In the genomic region with DNA sequence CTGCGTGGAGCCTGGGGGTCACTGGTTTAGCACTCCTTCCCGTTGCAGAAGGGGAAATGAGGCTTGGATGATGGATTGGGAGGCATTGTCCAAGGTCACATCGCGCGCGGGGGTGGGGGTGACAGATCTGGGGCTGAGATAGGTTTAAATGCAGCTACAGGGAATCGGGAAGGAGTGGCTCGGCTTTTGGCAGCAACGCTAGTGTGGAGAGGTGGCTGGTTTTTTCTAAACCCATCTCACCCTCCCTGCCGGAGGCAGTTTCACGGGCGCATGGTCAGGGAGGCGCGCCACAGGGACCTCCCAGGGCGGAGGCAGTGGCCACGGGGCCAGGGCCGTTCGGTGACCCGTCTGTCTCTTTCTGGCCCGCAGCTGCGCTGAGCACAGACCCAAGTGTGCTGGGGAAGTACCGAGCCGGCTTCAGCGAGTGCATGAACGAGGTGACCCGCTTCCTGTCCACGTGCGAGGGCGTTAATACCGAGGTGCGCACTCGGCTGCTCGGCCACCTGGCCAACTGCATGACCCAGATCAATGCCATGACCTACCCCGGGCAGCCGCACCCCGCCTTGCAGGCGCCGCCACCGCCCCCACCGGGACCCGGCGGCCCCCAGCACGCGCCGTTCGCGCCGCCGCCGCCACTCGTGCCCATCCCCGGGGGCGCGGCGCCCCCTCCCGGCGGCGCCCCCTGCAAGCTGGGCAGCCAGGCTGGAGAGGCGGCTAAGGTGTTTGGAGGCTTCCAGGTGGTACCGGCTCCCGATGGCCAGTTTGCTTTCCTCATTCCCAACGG, we compare ENCODE assay signal across 8 cellular contexts. TPM values are rescaled to one million over a fixed set of nuclear protein-coding genes. Genes with fewer than 3 reads are reported as not detected.
DNase-seq lines count a peak whose midpoint lies in the region; ATAC-seq and TF ChIP-seq lines count a peak whose summit lies in the region.

No MANE protein-coding gene starts in this region.

- H3K36me3 ChIP-seq in BE2C = no peaks in the 10 kb centered on the region
- H3K36me3 ChIP-seq in neuron (ENCODE audit: insufficient read depth, low read length) = peaks cover 4% of the 10 kb centered on the region

- H3K9me3 ChIP-seq in BE2C (no peaks in the 10 kb centered on the region), neuron (ENCODE audit: low read length) (no peaks in the 10 kb centered on the region)

- peak overlapping the region; percentile 86 for H3K4me3 Mint-ChIP-seq in activated T-helper 17 cell treated with anti-CD3 and anti-CD28 coated beads, Interleukin-2, amount 50 U/mL, for 72 hours

- peak; percentile 68 for DNase-seq in BE2C
- peak; percentile 51 for DNase-seq in NOMO-1 treated with DMSO at 0.1 percent for 48 hours (lab: John Stamatoyannopoulos, UW; ENCODE audit: unreplicated experiment)
- peak in 1 of 2 donors; percentile 63 for DNase-seq in foreskin keratinocyte
- DNase-seq in middle frontal gyrus (ENCODE audit: extremely low spot score, low spot score) = no peak

- TF ChIP-seq POLR2A in GM18526 (IDR thresholded peaks at IDR 0.05; ENCODE audit: extremely low read depth, insufficient read length) = peak; percentile 44

- no peak overlapping the region for H3K27ac Mint-ChIP-seq in activated T-helper 17 cell treated with anti-CD3 and anti-CD28 coated beads, Interleukin-2, amount 50 U/mL, for 72 hours

- ATAC-seq in HG03135 (IDR thresholded peaks at IDR 0.05; ENCODE audit: unreplicated experiment) (peak; percentile 34), foreskin keratinocyte (no peak)
- peak; percentile 20 for ATAC-seq in activated T-helper 17 cell treated with anti-CD3 and anti-CD28 coated beads, Interleukin-2, amount 50 U/mL, for 72 hours (replicated peaks)

- H2AFZ ChIP-seq in neuron (ENCODE audit: low read depth, low read length) = no peak overlapping the region

- H3K4me3 ChIP-seq in BE2C (ENCODE audit: low read depth, low read length) (peak overlapping the region; percentile 74), neuron (ENCODE audit: low read length) (peak overlapping the region; percentile 88)

- peaks cover 30% of the 10 kb centered on the region for H3K27me3 Mint-ChIP-seq in activated T-helper 17 cell treated with anti-CD3 and anti-CD28 coated beads, Interleukin-2, amount 50 U/mL, for 72 hours

- peak overlapping the region; percentile 95 for H3K27ac ChIP-seq in foreskin keratinocyte

- H3K4me1 ChIP-seq in BE2C = peaks cover 18% of the 10 kb centered on the region
- H3K4me1 ChIP-seq in foreskin keratinocyte = peaks cover 28% of the 10 kb centered on the region
- H3K4me1 ChIP-seq in neuron (ENCODE audit: insufficient read depth, low read length) = peaks cover 61% of the 10 kb centered on the region

- no peaks in the 10 kb centered on the region for H3K27me3 ChIP-seq in BE2C
- H3K27me3 ChIP-seq in foreskin keratinocyte = no peaks in the 10 kb centered on the region
- H3K27me3 ChIP-seq in neuron (ENCODE audit: insufficient read depth, low read length) = peaks cover 8% of the 10 kb centered on the region

- H3K9me3 Mint-ChIP-seq in activated T-helper 17 cell treated with anti-CD3 and anti-CD28 coated beads, Interleukin-2, amount 50 U/mL, for 72 hours = no peaks in the 10 kb centered on the region

- TF ChIP-seq CTCF in BE2C (IDR thresholded peaks at IDR 0.05; ENCODE audit: low read depth, low read length) (peak; percentile 49), foreskin keratinocyte (conservative IDR thresholded peaks at IDR 0.05) (peak; percentile 47)

- H3K36me3 Mint-ChIP-seq in activated T-helper 17 cell treated with anti-CD3 and anti-CD28 coated beads, Interleukin-2, amount 50 U/mL, for 72 hours (ENCODE audit: low read depth) = no peaks in the 10 kb centered on the region

- peaks cover 22% of the 10 kb centered on the region for H3K4me1 Mint-ChIP-seq in activated T-helper 17 cell treated with anti-CD3 and anti-CD28 coated beads, Interleukin-2, amount 50 U/mL, for 72 hours

RNA-seq across cellular contexts. Expression of a gene that starts 1.6 kb away (rescaled TPM):
- polyA plus RNA-seq in BE2C (2012; ENCODE audit: insufficient read depth, insufficient read length, low read depth) = 15.3 TPM
- 1 to 10 TPM in 1 of 2 donors, under 1 TPM in 1; 0.58 to 4.0 TPM for total RNA-seq in activated T-helper 17 cell treated with anti-CD3 and anti-CD28 coated beads, Interleukin-2, amount 50 U/mL, for 72 hours
- total RNA-seq in foreskin keratinocyte = 35.1 and 42.1 TPM in 2 replicates
- polyA plus RNA-seq in foreskin keratinocyte = 28.7 and 32.5 TPM in 2 replicates
